In the genomic region with DNA sequence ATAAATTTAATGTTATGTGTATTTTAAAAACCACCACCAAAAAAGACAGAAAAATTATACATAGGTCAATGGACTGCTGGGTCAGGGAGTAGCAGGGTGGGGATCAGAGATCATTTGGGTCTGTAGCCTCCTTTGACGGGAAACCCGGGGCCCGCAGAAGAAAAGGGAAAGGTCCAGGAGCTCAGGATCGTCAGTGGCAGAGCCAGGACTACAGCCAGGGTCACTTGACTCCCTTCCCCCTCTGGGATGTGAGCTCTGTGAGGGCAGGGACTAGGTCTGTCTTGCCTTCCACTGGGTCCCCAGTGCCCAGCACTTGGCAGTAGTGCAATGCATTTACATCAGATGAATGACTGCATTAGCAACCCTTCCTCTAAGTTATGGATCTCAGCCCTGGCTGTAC, we compare ENCODE assay signal across 24 cellular contexts.
DNase-seq lines count a peak whose midpoint lies in the region; ATAC-seq and TF ChIP-seq lines count a peak whose summit lies in the region.
"Had no signal": no experiment of that assay in that cellular context is flagged by ENCODE, and none has a peak within 500 bp of the region (broad histone marks: within the 10 kb centered on the region; RNA-seq: fewer than 3 reads in every experiment).

No MANE protein-coding gene starts in this region.

- H3K4me1 Mint-ChIP-seq in endodermal cell: peaks cover 21% of the 10 kb centered on the region
- H3K4me1 Mint-ChIP-seq in CD4-positive, alpha-beta T cell (ENCODE audit: low read depth): no peaks in the 10 kb centered on the region

- POLR2A ChIA-PET in CD4-positive, alpha-beta T cell (lab: Charles Lee): no interaction called here

- 80 to 85% methylated on average over 1 to 4 of the region's 4 CpGs for WGBS in endodermal cell (ENCODE audit: insufficient coverage in 1 of 2, insufficient read length in 1 of 2), 2 experiments

- H3K36me3 ChIP-seq in right atrium auricular region (peaks cover 14% of the 10 kb centered on the region), endodermal cell (ENCODE audit: control insufficient read depth, insufficient read depth, low read length) (no peaks in the 10 kb centered on the region), vagina (peaks cover 0 to 7% of the 10 kb centered on the region in 2 donors)
- H3K36me3 ChIP-seq: BLaER1, MG63 had no signal

- intact Hi-C loops in cardiac septum (cut with DNase I): no loop called here
- intact Hi-C loops in posterior vena cava (cut with DNase I): loop anchor here (10.0 kb wide), 1 partner anchor 95 kb away; no protein-coding TSS in a partner anchor
- intact Hi-C loops in vagina (cut with DNase I): loop anchor here (10.0 kb wide), 1 partner anchor 45 kb away; no protein-coding TSS in a partner anchor
- intact Hi-C loops in CD4-positive, alpha-beta T cell (cut with DNase I, micrococcal nuclease): no loop called here

- ATAC-seq in CD4-positive, alpha-beta T cell (ENCODE audit: poor library complexity): no peak
- ATAC-seq: GM23338, HCT116 had no signal

- H3K4me3 ChIP-seq in right atrium auricular region: no peak overlapping the region
- no peak overlapping the region for H3K4me3 ChIP-seq in endodermal cell (ENCODE audit: low read length)
- no peak overlapping the region for H3K4me3 ChIP-seq in vagina
- H3K4me3 ChIP-seq: BLaER1, GM23338, MG63, SJSA1 had no signal

- H3K9me3 ChIP-seq in right atrium auricular region (no peaks in the 10 kb centered on the region), endodermal cell (ENCODE audit: control insufficient read depth, low read length) (no peaks in the 10 kb centered on the region), vagina (no peaks in the 10 kb centered on the region)
- no peaks in the 10 kb centered on the region for H3K9me3 ChIP-seq in CD4-positive, alpha-beta T cell (ENCODE audit: control insufficient read depth, low read length)
- H3K9me3 ChIP-seq: MG63, SJSA1 had no signal

- no peaks in the 10 kb centered on the region for H3K27me3 Mint-ChIP-seq in endodermal cell (ENCODE audit: insufficient read depth)
- H3K27me3 Mint-ChIP-seq in CD4-positive, alpha-beta T cell: no peaks in the 10 kb centered on the region
- H3K27me3 Mint-ChIP-seq: CD4-positive, CD25-positive, alpha-beta regulatory T cell had no signal

- H3K27me3 ChIP-seq in right atrium auricular region (no peaks in the 10 kb centered on the region), endodermal cell (ENCODE audit: control insufficient read depth, insufficient read depth, low read length, poor library complexity, severe bottlenecking) (no peaks in the 10 kb centered on the region), vagina (no peaks in the 10 kb centered on the region)
- H3K27me3 ChIP-seq in CD4-positive, alpha-beta T cell (ENCODE audit: control insufficient read depth, insufficient read depth, low read length): no peaks in the 10 kb centered on the region
- H3K27me3 ChIP-seq: BLaER1, MG63, SJSA1 had no signal

- CTCF ChIA-PET in CD4-positive, alpha-beta T cell (lab: Charles Lee): interaction anchor here (0.8 kb wide), 1 partner anchor 9 kb away, joined by 3 read pairs; no protein-coding TSS in a partner anchor

- TF ChIP-seq POLR2A in vagina (IDR thresholded peaks at IDR 0.05): no peak

- H3K27ac Mint-ChIP-seq in endodermal cell: no peak overlapping the region
- H3K27ac Mint-ChIP-seq in CD4-positive, alpha-beta T cell: no peak overlapping the region
- H3K27ac Mint-ChIP-seq: CD4-positive, CD25-positive, alpha-beta regulatory T cell; GM23338 had no signal

- no peak overlapping the region for H3K4me3 Mint-ChIP-seq in endodermal cell
- H3K4me3 Mint-ChIP-seq in CD4-positive, alpha-beta T cell: no peak overlapping the region
- H3K4me3 Mint-ChIP-seq: CD4-positive, CD25-positive, alpha-beta regulatory T cell; GM23338 had no signal

- peaks cover 10% of the 10 kb centered on the region for H3K36me3 Mint-ChIP-seq in endodermal cell (ENCODE audit: low read depth)
- H3K36me3 Mint-ChIP-seq in CD4-positive, alpha-beta T cell (ENCODE audit: low read depth): peaks cover 22% of the 10 kb centered on the region

- peaks cover 10% of the 10 kb centered on the region for H3K9me3 Mint-ChIP-seq in endodermal cell
- no peaks in the 10 kb centered on the region for H3K9me3 Mint-ChIP-seq in CD4-positive, alpha-beta T cell

- TF ChIP-seq CTCF in right atrium auricular region (IDR thresholded peaks at IDR 0.05): no peak
- TF ChIP-seq CTCF in endodermal cell (conservative IDR thresholded peaks at IDR 0.05): no peak
- no peak for TF ChIP-seq CTCF in vagina (IDR thresholded peaks at IDR 0.05)
- TF ChIP-seq CTCF in CD4-positive, alpha-beta T cell (IDR thresholded peaks at IDR 0.05): no peak

- peak; percentile 66 for DNase-seq in cardiac septum (ENCODE audit: low spot score)
- DNase-seq in right atrium auricular region (ENCODE audit: low spot score): no peak
- peak; percentile 35 for DNase-seq in endodermal cell
- DNase-seq in posterior vena cava (ENCODE audit: low spot score): peak; percentile 43
- no peak for DNase-seq in vagina (ENCODE audit: extremely low spot score in 2 of 2)
- DNase-seq in inferior parietal cortex (ENCODE audit: extremely low spot score): no peak
- no peak for DNase-seq in RPMI8226
- DNase-seq in CD4-positive, alpha-beta T cell: no peak
- DNase-seq: 8988T; ACHN; CD4-positive, CD25-positive, alpha-beta regulatory T cell; DMS53; KG1; MG63; NCI-H1105 treated with DMSO at 0.1 percent for 48 hours; NCI-H146; NCI-H1930; NCI-H446; NCI-H524 treated with DMSO at 0.1 percent for 48 hours; NCI-H774 had no signal

- H3K4me1 ChIP-seq in right atrium auricular region (peaks cover 0 to 42% of the 10 kb centered on the region in 2 donors), endodermal cell (ENCODE audit: control insufficient read depth, insufficient read depth, low read length) (peaks cover 6% of the 10 kb centered on the region), vagina (peaks cover 47% of the 10 kb centered on the region)

- H3K9ac ChIP-seq in endodermal cell (ENCODE audit: extremely low read depth, low read length, poor library complexity, severe bottlenecking): no peak overlapping the region
- H3K9ac ChIP-seq: BLaER1 had no signal

- H3K27ac ChIP-seq in right atrium auricular region (peak overlapping the region in 1 of 2 donors; percentile 50), endodermal cell (ENCODE audit: low read depth, low read length) (no peak overlapping the region), vagina (peak overlapping the region; percentile 53)
- no peak overlapping the region for H3K27ac ChIP-seq in CD4-positive, alpha-beta T cell (ENCODE audit: low read depth, low read length)
- H3K27ac ChIP-seq: BLaER1, SJSA1 had no signal

Comparison
In these comparisons a context has a peak if more than half of its experiments do, and no peak if none do; other contexts are left out.
1. DNase-seq: peak in cardiac septum (single experiment), endodermal cell (single experiment) and posterior vena cava (single experiment); none in right atrium auricular region (single experiment), vagina (0 of 2), inferior parietal cortex (single experiment), RPMI8226 (single experiment) and CD4-positive, alpha-beta T cell (0 of 10).
2. intact Hi-C loops: an anchor here in posterior vena cava (10.0 kb wide) and vagina (10.0 kb wide); none called in cardiac septum and CD4-positive, alpha-beta T cell.